ENCODE assay signal across 1 cellular context in genomic region chr12:123435636-123436016, GRCh38.
TF ChIP-seq lines count a peak whose summit lies in the region.

No MANE protein-coding gene starts in this region.

TF ChIP-seq in GM12878, 131 proteins besides CTCF, POLR2A, EP300 and RAD21:
- no peak for TF ChIP-seq CHD1 (IDR thresholded peaks at IDR 0.05; ENCODE audit: low read depth, low read length)
- TF ChIP-seq BMI1 (IDR thresholded peaks at IDR 0.05; ENCODE audit: borderline replicate concordance): no peak
- TF ChIP-seq, protein P1, sequence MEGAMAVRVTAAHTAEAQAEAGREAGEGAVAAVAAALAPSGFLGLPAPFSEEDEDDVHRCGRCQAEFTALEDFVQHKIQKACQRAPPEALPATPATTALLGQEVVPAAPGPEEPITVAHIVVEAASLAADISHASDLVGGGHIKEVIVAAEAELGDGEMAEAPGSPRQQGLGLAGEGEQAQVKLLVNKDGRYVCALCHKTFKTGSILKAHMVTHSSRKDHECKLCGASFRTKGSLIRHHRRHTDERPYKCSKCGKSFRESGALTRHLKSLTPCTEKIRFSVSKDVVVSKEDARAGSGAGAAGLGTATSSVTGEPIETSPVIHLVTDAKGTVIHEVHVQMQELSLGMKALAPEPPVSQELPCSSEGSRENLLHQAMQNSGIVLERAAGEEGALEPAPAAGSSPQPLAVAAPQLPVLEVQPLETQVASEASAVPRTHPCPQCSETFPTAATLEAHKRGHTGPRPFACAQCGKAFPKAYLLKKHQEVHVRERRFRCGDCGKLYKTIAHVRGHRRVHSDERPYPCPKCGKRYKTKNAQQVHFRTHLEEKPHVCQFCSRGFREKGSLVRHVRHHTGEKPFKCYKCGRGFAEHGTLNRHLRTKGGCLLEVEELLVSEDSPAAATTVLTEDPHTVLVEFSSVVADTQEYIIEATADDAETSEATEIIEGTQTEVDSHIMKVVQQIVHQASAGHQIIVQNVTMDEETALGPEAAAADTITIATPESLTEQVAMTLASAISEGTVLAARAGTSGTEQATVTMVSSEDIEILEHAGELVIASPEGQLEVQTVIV (IDR thresholded peaks at IDR 0.05; ENCODE audit: borderline replicate concordance, partially characterized antibody): no peak
- TF ChIP-seq PAX8 (IDR thresholded peaks at IDR 0.05): no peak
- no peak for TF ChIP-seq FOXK2 (IDR thresholded peaks at IDR 0.05)
- no peak for TF ChIP-seq SREBF2 (IDR thresholded peaks at IDR 0.05; ENCODE audit: low read length)
- TF ChIP-seq, protein P2, sequence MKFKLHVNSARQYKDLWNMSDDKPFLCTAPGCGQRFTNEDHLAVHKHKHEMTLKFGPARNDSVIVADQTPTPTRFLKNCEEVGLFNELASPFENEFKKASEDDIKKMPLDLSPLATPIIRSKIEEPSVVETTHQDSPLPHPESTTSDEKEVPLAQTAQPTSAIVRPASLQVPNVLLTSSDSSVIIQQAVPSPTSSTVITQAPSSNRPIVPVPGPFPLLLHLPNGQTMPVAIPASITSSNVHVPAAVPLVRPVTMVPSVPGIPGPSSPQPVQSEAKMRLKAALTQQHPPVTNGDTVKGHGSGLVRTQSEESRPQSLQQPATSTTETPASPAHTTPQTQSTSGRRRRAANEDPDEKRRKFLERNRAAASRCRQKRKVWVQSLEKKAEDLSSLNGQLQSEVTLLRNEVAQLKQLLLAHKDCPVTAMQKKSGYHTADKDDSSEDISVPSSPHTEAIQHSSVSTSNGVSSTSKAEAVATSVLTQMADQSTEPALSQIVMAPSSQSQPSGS (IDR thresholded peaks at IDR 0.05; ENCODE audit: low read length): no peak
- TF ChIP-seq MYC (IDR thresholded peaks at IDR 0.05; ENCODE audit: insufficient read depth, insufficient read length, insufficient replicate concordance, low read length, severe bottlenecking): no peak
- TF ChIP-seq RB1 (IDR thresholded peaks at IDR 0.05; ENCODE audit: borderline replicate concordance): no peak
- TF ChIP-seq SREBF1 (IDR thresholded peaks at IDR 0.05; ENCODE audit: low read length): no peak
- TF ChIP-seq JUND (IDR thresholded peaks at IDR 0.05; ENCODE audit: low read depth, low read length): no peak
- no peak for TF ChIP-seq PML (IDR thresholded peaks at IDR 0.05; ENCODE audit: low read length)
- no peak for TF ChIP-seq CREM (IDR thresholded peaks at IDR 0.05; ENCODE audit: low read depth)
- TF ChIP-seq GABPA (IDR thresholded peaks at IDR 0.05; ENCODE audit: low read depth): no peak
- no peak for TF ChIP-seq SP1 (IDR thresholded peaks at IDR 0.05; ENCODE audit: low read depth, low read length)
- TF ChIP-seq BHLHE40 (IDR thresholded peaks at IDR 0.05; ENCODE audit: borderline replicate concordance in 1 of 2, low read depth in 2 of 2, low read length in 1 of 2): no peak
- TF ChIP-seq CUX1 (IDR thresholded peaks at IDR 0.05; ENCODE audit: insufficient replicate concordance, low read depth, low read length): no peak
- TF ChIP-seq, protein P3, sequence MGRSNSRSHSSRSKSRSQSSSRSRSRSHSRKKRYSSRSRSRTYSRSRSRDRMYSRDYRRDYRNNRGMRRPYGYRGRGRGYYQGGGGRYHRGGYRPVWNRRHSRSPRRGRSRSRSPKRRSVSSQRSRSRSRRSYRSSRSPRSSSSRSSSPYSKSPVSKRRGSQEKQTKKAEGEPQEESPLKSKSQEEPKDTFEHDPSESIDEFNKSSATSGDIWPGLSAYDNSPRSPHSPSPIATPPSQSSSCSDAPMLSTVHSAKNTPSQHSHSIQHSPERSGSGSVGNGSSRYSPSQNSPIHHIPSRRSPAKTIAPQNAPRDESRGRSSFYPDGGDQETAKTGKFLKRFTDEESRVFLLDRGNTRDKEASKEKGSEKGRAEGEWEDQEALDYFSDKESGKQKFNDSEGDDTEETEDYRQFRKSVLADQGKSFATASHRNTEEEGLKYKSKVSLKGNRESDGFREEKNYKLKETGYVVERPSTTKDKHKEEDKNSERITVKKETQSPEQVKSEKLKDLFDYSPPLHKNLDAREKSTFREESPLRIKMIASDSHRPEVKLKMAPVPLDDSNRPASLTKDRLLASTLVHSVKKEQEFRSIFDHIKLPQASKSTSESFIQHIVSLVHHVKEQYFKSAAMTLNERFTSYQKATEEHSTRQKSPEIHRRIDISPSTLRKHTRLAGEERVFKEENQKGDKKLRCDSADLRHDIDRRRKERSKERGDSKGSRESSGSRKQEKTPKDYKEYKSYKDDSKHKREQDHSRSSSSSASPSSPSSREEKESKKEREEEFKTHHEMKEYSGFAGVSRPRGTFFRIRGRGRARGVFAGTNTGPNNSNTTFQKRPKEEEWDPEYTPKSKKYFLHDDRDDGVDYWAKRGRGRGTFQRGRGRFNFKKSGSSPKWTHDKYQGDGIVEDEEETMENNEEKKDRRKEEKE (IDR thresholded peaks at IDR 0.05): no peak
- TF ChIP-seq ZSCAN29 (IDR thresholded peaks at IDR 0.05): no peak
- TF ChIP-seq E2F8 (IDR thresholded peaks at IDR 0.05; ENCODE audit: low read depth, partially characterized antibody): no peak
